ENCODE assay signal across 14 cellular contexts in genomic region chr2:120809151-120809550, GRCh38.
"Had no signal": no experiment of that assay in that cellular context is flagged by ENCODE, and none has a peak within 500 bp of the region (broad histone marks: within the 10 kb centered on the region; RNA-seq: fewer than 3 reads in every experiment).

No MANE protein-coding gene starts in this region.

- H3K4me3 ChIP-seq: right atrium auricular region, suprapubic skin had no signal

- H3K27ac ChIP-seq: brain microvascular endothelial cell, right atrium auricular region, suprapubic skin had no signal

- H3K36me3 ChIP-seq: right atrium auricular region, suprapubic skin had no signal

- H3K4me1 ChIP-seq: right atrium auricular region had no signal

- ATAC-seq: activated CD4-positive, CD25-positive, alpha-beta regulatory T cell treated with anti-CD3 and anti-CD28 coated beads, Interleukin-2, amount 50 U/mL, for 24 hours; activated CD8-positive, alpha-beta T cell treated with anti-CD3 and anti-CD28 coated beads, Interleukin-2, amount 10 ng/mL, durations not matched to agents 7 days and 5 days; activated T-cell treated with anti-CD3 and anti-CD28 coated beads, Interleukin-2, amount 50 U/mL, for 4 hours; left ventricle myocardium superior had no signal

- H3K27me3 ChIP-seq: brain microvascular endothelial cell, right atrium auricular region, suprapubic skin had no signal

- DNase-seq: activated CD4-positive, alpha-beta T cell treated with anti-CD3 and anti-CD28 coated beads, Interleukin-2, amount 10 ng/mL, durations not matched to agents 7 days and 5 days; activated CD8-positive, alpha-beta T cell treated with anti-CD3 and anti-CD28 coated beads, Interleukin-2, amount 10 ng/mL, durations not matched to agents 7 days and 5 days; activated naive CD4-positive, alpha-beta T cell treated with anti-CD3 and anti-CD28 coated beads for 36 hours; activated T-cell treated with anti-CD3 and anti-CD28 coated beads, Interleukin-2, amount 50 U/mL, for 4 hours; aorta; brain microvascular endothelial cell; central memory CD4-positive, alpha-beta T cell; left ventricle myocardium superior; stimulated activated CD4-positive, alpha-beta T cell treated with anti-CD3 and anti-CD28 coated beads, Interleukin-15, amount 100 ng/mL, for 24 hours; stimulated activated CD4-positive, alpha-beta T cell treated with anti-CD3 and anti-CD28 coated beads, Interleukin-2, amount 100 ng/mL, for 48 hours; trophoblast cell had no signal

- H3K9me3 ChIP-seq: right atrium auricular region, suprapubic skin had no signal
